8 cellular contexts compared by ENCODE assay signal in genomic region chr9:122099271-122099869, GRCh38. TPM values are rescaled to one million over a fixed set of nuclear protein-coding genes. Genes with fewer than 3 reads are reported as not detected.
DNase-seq lines count a peak whose midpoint lies in the region; ATAC-seq and TF ChIP-seq lines count a peak whose summit lies in the region.

No MANE protein-coding gene starts in this region.

- H3K27ac ChIP-seq in lung (ENCODE audit: low read depth in 1 of 2, low read length in 1 of 2): no peak overlapping the region

- peaks cover 0 to 2% of the 10 kb centered on the region in 2 donors for H3K4me1 ChIP-seq in lung (ENCODE audit: control insufficient read depth in 2 of 2, insufficient read depth in 2 of 2, low read length in 2 of 2)

- H3K9me3 ChIP-seq in lung (ENCODE audit: control insufficient read depth in 2 of 2, insufficient read depth in 1 of 2, low read length in 1 of 2): no peaks in the 10 kb centered on the region

- H3K36me3 ChIP-seq in lung (ENCODE audit: control insufficient read depth in 2 of 2, insufficient read depth in 2 of 2, low read length in 2 of 2): no peaks in the 10 kb centered on the region

- intact Hi-C loops in activated CD4-positive, alpha-beta memory T cell treated with anti-CD3 and anti-CD28 coated beads for 36 hours (cut with micrococcal nuclease): loop anchor here (1.0 to 10.0 kb wide), 3 partner anchors 24 to 715 kb away; no protein-coding TSS in a partner anchor

- peak overlapping the region; percentile 58 for H3K4me3 Mint-ChIP-seq in activated CD4-positive, alpha-beta memory T cell treated with anti-CD3 and anti-CD28 coated beads for 36 hours

- TF ChIP-seq CTCF in GM12873 (IDR thresholded peaks at IDR 0.05; ENCODE audit: insufficient read depth, low read depth, low read length, missing control alignments) (peak; percentile 85), lung (IDR thresholded peaks at IDR 0.05; ENCODE audit: control extremely low read depth, extremely low read depth) (peak; percentile 87)

- 41 to 47% methylated on average over 16 of the region's 16 CpGs for WGBS in lung, 2 donors

- ATAC-seq in HG03280 (IDR thresholded peaks at IDR 0.05; ENCODE audit: unreplicated experiment) (peak; percentile 68), lung (ENCODE audit: insufficient read depth, low FRiP score) (peak; percentile 83)

- DNase-seq in NCI-H82 treated with DMSO at 0.1 percent for 48 hours (lab: John Stamatoyannopoulos, UW; ENCODE audit: unreplicated experiment): peak; percentile 29
- peak; percentile 83 for DNase-seq in activated CD4-positive, alpha-beta memory T cell treated with anti-CD3 and anti-CD28 coated beads for 36 hours
- DNase-seq in dermis microvascular lymphatic vessel endothelial cell (ENCODE audit: low read depth in 2 of 2): peak; percentile 60 to 70
- DNase-seq in lung (ENCODE audit: low spot score): peak; percentile 85
- DNase-seq in stimulated activated CD8-positive, alpha-beta memory T cell treated with anti-CD3 and anti-CD28 coated beads, Interleukin-12 subunit alpha, Interleukin-12 subunit beta, amount 100 ng/mL, for 24 hours (ENCODE audit: extremely low read depth): peak; percentile 42
- DNase-seq in cortex of kidney (lab: John Stamatoyannopoulos, UW): no peak

- peaks cover 5% of the 10 kb centered on the region for H3K36me3 Mint-ChIP-seq in activated CD4-positive, alpha-beta memory T cell treated with anti-CD3 and anti-CD28 coated beads for 36 hours

- POLR2A ChIA-PET in activated CD4-positive, alpha-beta memory T cell treated with anti-CD3 and anti-CD28 coated beads for 36 hours (lab: Charles Lee): interaction anchor here (0.9 to 1.3 kb wide), 2 partner anchors 23 to 26 kb away, joined by 3 to 4 read pairs; no protein-coding TSS in a partner anchor

- H3K9me3 Mint-ChIP-seq in activated CD4-positive, alpha-beta memory T cell treated with anti-CD3 and anti-CD28 coated beads for 36 hours: peaks cover 11% of the 10 kb centered on the region

- H3K27me3 Mint-ChIP-seq in activated CD4-positive, alpha-beta memory T cell treated with anti-CD3 and anti-CD28 coated beads for 36 hours: peaks cover 8% of the 10 kb centered on the region

- no peaks in the 10 kb centered on the region for H3K27me3 ChIP-seq in lung (ENCODE audit: control insufficient read depth, insufficient read depth)

- H3K4me3 ChIP-seq in lung: no peak overlapping the region

- H3K4me1 Mint-ChIP-seq in activated CD4-positive, alpha-beta memory T cell treated with anti-CD3 and anti-CD28 coated beads for 36 hours (ENCODE audit: low read depth): peaks cover 12% of the 10 kb centered on the region

- CTCF ChIA-PET in activated CD4-positive, alpha-beta memory T cell treated with anti-CD3 and anti-CD28 coated beads for 36 hours (lab: Charles Lee): interaction anchor here (0.6 to 5.8 kb wide), 47 partner anchors 7 to 975 kb away, joined by 3 to 365 read pairs (median 4); partner anchors contain the start of genes MORN5, NDUFA8, PDCL and RBM18

- no peak overlapping the region for H3K27ac Mint-ChIP-seq in activated CD4-positive, alpha-beta memory T cell treated with anti-CD3 and anti-CD28 coated beads for 36 hours

RNA-seq across cellular contexts. Expression of gene TTLL11, which starts 6.3 kb away (rescaled TPM):
- under 1 TPM; 0.97 TPM for total RNA-seq in activated CD4-positive, alpha-beta memory T cell treated with anti-CD3 and anti-CD28 coated beads for 36 hours
- total RNA-seq in dermis microvascular lymphatic vessel endothelial cell (1.9 and 3.0 TPM in 2 replicates), lung (1 to 10 TPM; 7.2 to 7.8 TPM)
- polyA plus RNA-seq in lung: 1 to 10 TPM; 3.6 to 4.6 TPM
